In the genomic region with DNA sequence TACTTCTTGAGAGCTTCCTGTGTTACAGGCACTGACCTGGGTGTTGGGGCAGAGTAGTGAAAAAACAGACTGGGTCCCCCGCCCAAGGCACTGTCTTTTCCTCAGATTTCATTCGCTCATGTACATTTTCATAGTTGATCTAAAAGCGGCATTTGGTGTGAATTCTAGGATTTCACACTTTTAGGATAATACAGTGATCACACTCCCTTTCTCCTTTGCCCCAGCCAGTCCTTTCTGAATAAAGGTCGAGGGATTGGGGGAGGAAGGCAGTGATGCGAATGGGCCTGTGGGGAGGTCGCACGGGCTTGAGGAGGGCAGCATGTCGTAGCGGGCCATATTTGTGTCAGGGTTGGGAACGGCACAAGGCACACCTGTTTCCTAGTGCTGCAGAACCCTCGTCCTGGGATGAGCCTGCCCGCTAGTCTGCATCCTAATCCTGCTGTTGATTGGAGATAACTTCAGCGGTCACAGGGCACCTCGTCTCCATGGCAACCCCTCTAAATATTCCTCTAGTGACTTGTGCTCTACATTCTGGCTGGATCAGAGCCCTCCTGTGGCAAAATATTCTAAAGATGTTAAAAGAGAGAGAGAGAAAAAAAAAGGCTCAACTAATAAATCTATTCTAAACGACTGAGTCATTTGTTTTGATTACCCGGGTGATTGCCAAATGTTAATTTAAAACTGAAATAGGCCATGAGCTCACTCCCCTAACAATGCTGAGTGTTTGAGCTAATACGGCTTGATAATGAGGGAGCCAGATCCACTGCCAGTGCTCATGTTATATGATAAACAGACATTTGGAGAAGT, we compare ENCODE assay signal across 8 cellular contexts. TPM values are rescaled to one million over a fixed set of nuclear protein-coding genes. Genes with fewer than 3 reads are reported as not detected.
DNase-seq lines count a peak whose midpoint lies in the region; TF ChIP-seq lines count a peak whose summit lies in the region.

No MANE protein-coding gene starts in this region.

- 34% methylated on average over 17 of the region's 17 CpGs for WGBS in esophagus muscularis mucosa

- H3K4me3 ChIP-seq in esophagus muscularis mucosa: peak overlapping the region; percentile 24 to 44 (median 36)

- H3K4me1 Mint-ChIP-seq in nephron progenitor cell: peaks cover 24% of the 10 kb centered on the region

- peak; percentile 55 for TF ChIP-seq EP300 in esophagus muscularis mucosa (IDR thresholded peaks at IDR 0.05)

- no peaks in the 10 kb centered on the region for H3K36me3 Mint-ChIP-seq in nephron progenitor cell (ENCODE audit: low read depth)

- TF ChIP-seq POLR2A in esophagus muscularis mucosa (IDR thresholded peaks at IDR 0.05; ENCODE audit: low read depth): no peak

- H3K27ac Mint-ChIP-seq in nephron progenitor cell: peak overlapping the region; percentile 13

- H3K4me3 Mint-ChIP-seq in nephron progenitor cell: no peak overlapping the region

- TF ChIP-seq CTCF in esophagus muscularis mucosa (IDR thresholded peaks at IDR 0.05) (no peak), nephron progenitor cell (IDR thresholded peaks at IDR 0.05) (no peak)

- intact Hi-C loops in esophagus muscularis mucosa (cut with DNase I): no loop called here

- H3K27me3 Mint-ChIP-seq in nephron progenitor cell (ENCODE audit: low read depth, poor library complexity): no peaks in the 10 kb centered on the region

- H3K27me3 ChIP-seq in esophagus muscularis mucosa: no peaks in the 10 kb centered on the region

- DNase-seq in COLO829 (ENCODE audit: low spot score) (peak; percentile 35), NCI-H69 (lab: John Stamatoyannopoulos, UW) (peak; percentile 74), esophagus muscularis mucosa (ENCODE audit: extremely low spot score) (no peak), nephron progenitor cell (peak; percentile 41), NCI-H187 (lab: John Stamatoyannopoulos, UW) (no peak), KG1 (lab: John Stamatoyannopoulos, UW) (no peak), COLO668 (lab: John Stamatoyannopoulos, UW; ENCODE audit: unreplicated experiment) (no peak), SW480 (ENCODE audit: low spot score) (no peak)

- peaks cover 46% of the 10 kb centered on the region for H3K9me3 Mint-ChIP-seq in nephron progenitor cell

- peaks cover 33 to 95% (median 74%) of the 10 kb centered on the region in 4 donors for H3K4me1 ChIP-seq in esophagus muscularis mucosa

- H3K9me3 ChIP-seq in esophagus muscularis mucosa: no peaks in the 10 kb centered on the region

- peak overlapping the region; percentile 94 to 99 (median 98) for H3K27ac ChIP-seq in esophagus muscularis mucosa (replicated peaks in 1 of 4)

- H3K36me3 ChIP-seq in esophagus muscularis mucosa: no peaks in the 10 kb centered on the region

RNA-seq across cellular contexts. Expression of gene FHL1, which starts 21.8 kb away (rescaled TPM):
- 1,000 to 10,000 TPM; 2,189 to 3,092 (median 2,823) TPM for total RNA-seq in esophagus muscularis mucosa

Comparison
In these comparisons a context has a peak if more than half of its experiments do, and no peak if none do; other contexts are left out.
1. DNase-seq: peak in COLO829 (single experiment), NCI-H69 (single experiment) and nephron progenitor cell (single experiment); none in esophagus muscularis mucosa (single experiment), NCI-H187 (0 of 2), KG1 (single experiment), COLO668 (single experiment) and SW480 (single experiment).